8 cellular contexts compared by ENCODE assay signal in the genomic region with DNA sequence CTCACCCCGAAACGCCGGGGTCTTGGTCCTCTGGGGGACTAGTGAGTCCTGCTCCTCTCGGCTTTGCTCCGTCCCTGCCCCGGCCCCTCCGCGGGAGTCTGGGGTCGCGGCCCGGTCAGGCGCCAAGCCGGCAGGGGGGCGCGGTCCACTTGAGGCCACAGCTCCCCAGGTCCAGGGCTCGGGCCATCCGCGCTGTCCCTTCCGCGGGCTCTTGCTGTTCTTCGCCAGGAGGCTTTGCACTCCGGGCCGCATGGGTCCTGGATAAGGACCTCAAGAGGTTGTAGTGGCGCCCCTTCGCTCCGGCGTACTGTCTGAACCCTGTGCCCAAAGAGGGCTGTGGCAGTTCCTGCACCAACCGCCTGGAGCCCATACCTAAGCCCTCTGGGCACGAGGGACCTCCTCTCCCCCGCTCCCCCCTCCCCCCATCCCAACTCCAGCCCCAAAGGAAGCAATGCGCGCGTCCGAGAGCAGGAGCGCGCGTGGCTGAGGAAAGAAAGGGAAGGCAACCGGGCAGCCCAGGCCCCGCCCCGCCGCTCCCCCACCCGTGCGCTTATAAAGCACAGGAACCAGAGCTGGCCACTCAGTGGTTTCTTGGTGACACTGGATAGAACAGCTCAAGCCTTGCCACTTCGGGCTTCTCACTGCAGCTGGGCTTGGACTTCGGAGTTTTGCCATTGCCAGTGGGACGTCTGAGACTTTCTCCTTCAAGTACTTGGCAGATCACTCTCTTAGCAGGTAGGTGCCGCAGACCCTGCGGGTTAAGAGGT. TPM values are rescaled to one million over a fixed set of nuclear protein-coding genes. Genes with fewer than 3 reads are reported as not detected.
DNase-seq lines count a peak whose midpoint lies in the region; ATAC-seq and TF ChIP-seq lines count a peak whose summit lies in the region.

A gene with protein sequence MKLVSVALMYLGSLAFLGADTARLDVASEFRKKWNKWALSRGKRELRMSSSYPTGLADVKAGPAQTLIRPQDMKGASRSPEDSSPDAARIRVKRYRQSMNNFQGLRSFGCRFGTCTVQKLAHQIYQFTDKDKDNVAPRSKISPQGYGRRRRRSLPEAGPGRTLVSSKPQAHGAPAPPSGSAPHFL (plus strand): TSS at position 579 of the 767 bp plus-strand sequence. CDS start 628 bp downstream, outside the sequence.

- H3K4me3 ChIP-seq in AG09309 (ENCODE audit: control insufficient read depth, low read depth, low read length) = peak within 1 kb of the TSS; percentile 98
- H3K4me3 ChIP-seq in fibroblast of pulmonary artery (replicated peaks; ENCODE audit: low read depth, low read length) = peak within 1 kb of the TSS; percentile 95
- H3K4me3 ChIP-seq in tibial nerve = peak within 1 kb of the TSS; percentile 54 to 84 (median 74)

- no peaks in the 10 kb centered on the region for H3K9me3 Mint-ChIP-seq in activated T-cell treated with anti-CD3 and anti-CD28 coated beads, Interleukin-2, amount 50 U/mL, for 72 hours

- peak in 1 of 2 donors; percentile 96 for TF ChIP-seq EP300 in tibial nerve (IDR thresholded peaks at IDR 0.05)

- H3K27ac ChIP-seq in tibial nerve = peak within 1 kb of the TSS; percentile 64 to 89 (median 81)

- H3K27me3 ChIP-seq in tibial nerve = no peaks in the 10 kb centered on the region

- peak within 1 kb of the TSS; percentile 92 to 93 for H3K4me3 Mint-ChIP-seq in activated T-cell treated with anti-CD3 and anti-CD28 coated beads, Interleukin-2, amount 50 U/mL, for 72 hours

- peaks cover 3 to 6% of the 10 kb centered on the region in 2 donors for H3K36me3 Mint-ChIP-seq in activated T-cell treated with anti-CD3 and anti-CD28 coated beads, Interleukin-2, amount 50 U/mL, for 72 hours (ENCODE audit: insufficient read depth in 2 of 2)

- TF ChIP-seq POLR2A in tibial nerve (IDR thresholded peaks at IDR 0.05) = peak; percentile 87 to 90

- DNase-seq in AG09309 (ENCODE audit: low read depth) (peak; percentile 90), NCI-H345 (lab: John Stamatoyannopoulos, UW) (peak; percentile 83), fibroblast of pulmonary artery (ENCODE audit: low read depth) (peak; percentile 94), myocyte (ENCODE audit: low read depth) (peak; percentile 95), tibial nerve (ENCODE audit: low spot score in 2 of 2) (peak; percentile 83 to 90), GM19240 (ENCODE audit: insufficient read length, low spot score) (no peak)
- peak; percentile 50 to 62 for DNase-seq in activated T-cell treated with anti-CD3 and anti-CD28 coated beads, Interleukin-2, amount 50 U/mL, for 72 hours

- WGBS in tibial nerve, 2 donors = 0 to 1% methylated on average over 33 to 41 of the region's 48 CpGs

- peaks cover 79% of the 10 kb centered on the region for H3K27me3 Mint-ChIP-seq in activated T-cell treated with anti-CD3 and anti-CD28 coated beads, Interleukin-2, amount 50 U/mL, for 72 hours (ENCODE audit: low read depth)

- no peak within 1 kb of the TSS for H3K27ac Mint-ChIP-seq in activated T-cell treated with anti-CD3 and anti-CD28 coated beads, Interleukin-2, amount 50 U/mL, for 72 hours

- no peaks in the 10 kb centered on the region for H3K36me3 ChIP-seq in tibial nerve

- H3K4me1 Mint-ChIP-seq in activated T-cell treated with anti-CD3 and anti-CD28 coated beads, Interleukin-2, amount 50 U/mL, for 72 hours (ENCODE audit: low read depth) = peaks cover 65% of the 10 kb centered on the region

- peaks cover 0 to 61% (median 24%) of the 10 kb centered on the region in 4 donors for H3K4me1 ChIP-seq in tibial nerve

- H3K9me3 ChIP-seq in tibial nerve = no peaks in the 10 kb centered on the region

- TF ChIP-seq CTCF in AG09309 (IDR thresholded peaks at IDR 0.05; ENCODE audit: control insufficient read depth, insufficient read depth, low read depth, low read length, missing control alignments) = peak; percentile 44
- TF ChIP-seq CTCF in GM12872 (IDR thresholded peaks at IDR 0.05; ENCODE audit: insufficient read depth, low read depth, low read length) = peak; percentile 48; the same call in 2 of the 3 replicates
- no peak for TF ChIP-seq CTCF in fibroblast of pulmonary artery (IDR thresholded peaks at IDR 0.05; ENCODE audit: low read length, missing control alignments)
- peak; percentile 19 to 79 (median 49) for TF ChIP-seq CTCF in tibial nerve (IDR thresholded peaks at IDR 0.05)

- peak; percentile 18 to 37 for ATAC-seq in activated T-cell treated with anti-CD3 and anti-CD28 coated beads, Interleukin-2, amount 50 U/mL, for 72 hours (replicated peaks in 1 of 2)

RNA-seq across cellular contexts. Expression of the gene that starts here (rescaled TPM):
- 1 to 10 TPM; 2.0 to 4.6 TPM for total RNA-seq in activated T-cell treated with anti-CD3 and anti-CD28 coated beads, Interleukin-2, amount 50 U/mL, for 72 hours
- 17.3 and 46.5 TPM in 2 replicates for total RNA-seq in myocyte
- polyA plus RNA-seq in myocyte (2012) = 35.7 TPM
- 100 to 1,000 TPM; 123 to 420 (median 197) TPM for total RNA-seq in tibial nerve
